In the genomic region with DNA sequence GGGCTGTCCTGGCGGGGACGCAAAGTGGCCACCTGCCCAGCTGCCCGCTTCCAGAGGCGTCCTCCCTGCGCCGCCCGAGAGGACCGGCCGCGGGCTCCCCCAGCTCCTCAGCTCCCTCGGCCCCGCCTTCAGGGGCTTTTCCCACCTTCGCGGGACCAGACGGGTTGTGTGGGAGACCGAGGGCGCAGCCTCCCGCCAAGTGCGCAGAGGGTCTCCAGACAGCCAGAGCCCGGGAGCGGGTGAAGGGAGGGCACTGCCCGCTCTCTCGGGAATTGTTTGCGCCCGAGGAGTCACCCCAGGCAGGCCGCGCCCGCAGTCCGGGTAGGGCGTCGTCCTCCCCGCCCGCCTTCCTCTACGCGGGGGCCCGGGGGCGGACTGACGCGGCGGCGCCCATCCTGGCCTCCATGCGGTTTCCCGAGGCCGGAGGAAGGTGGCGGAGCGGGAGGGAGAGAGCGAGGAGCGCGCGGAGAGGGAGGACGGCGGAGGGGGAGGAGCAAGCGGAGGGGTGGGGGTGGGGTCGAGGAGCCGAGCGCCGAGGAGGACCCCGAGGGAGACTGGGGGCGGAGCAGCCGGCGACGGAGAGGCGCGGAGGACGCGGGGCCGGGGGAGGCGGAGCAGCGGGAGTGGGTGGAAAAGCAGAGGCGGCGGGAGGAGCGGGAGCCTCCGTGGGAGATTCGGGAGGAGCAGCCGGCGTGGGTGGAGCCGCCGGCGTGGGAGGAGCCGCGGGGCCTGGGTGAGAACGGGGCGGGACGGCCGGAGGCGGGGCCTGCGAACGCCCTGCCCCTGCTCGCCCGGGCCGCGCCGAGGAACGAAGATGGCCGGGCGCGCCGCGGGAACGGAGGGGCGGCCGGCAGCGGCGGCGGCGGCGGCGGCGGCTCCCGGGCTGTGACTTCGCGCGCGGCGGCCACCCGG, we compare ENCODE assay signal across 1 cellular context.
TF ChIP-seq lines count a peak whose summit lies in the region.

No MANE protein-coding gene starts in this region.

TF ChIP-seq in HepG2, 621 proteins besides CTCF, POLR2A, EP300 and RAD21 (continued from another document):
- TF ChIP-seq, protein P1, sequence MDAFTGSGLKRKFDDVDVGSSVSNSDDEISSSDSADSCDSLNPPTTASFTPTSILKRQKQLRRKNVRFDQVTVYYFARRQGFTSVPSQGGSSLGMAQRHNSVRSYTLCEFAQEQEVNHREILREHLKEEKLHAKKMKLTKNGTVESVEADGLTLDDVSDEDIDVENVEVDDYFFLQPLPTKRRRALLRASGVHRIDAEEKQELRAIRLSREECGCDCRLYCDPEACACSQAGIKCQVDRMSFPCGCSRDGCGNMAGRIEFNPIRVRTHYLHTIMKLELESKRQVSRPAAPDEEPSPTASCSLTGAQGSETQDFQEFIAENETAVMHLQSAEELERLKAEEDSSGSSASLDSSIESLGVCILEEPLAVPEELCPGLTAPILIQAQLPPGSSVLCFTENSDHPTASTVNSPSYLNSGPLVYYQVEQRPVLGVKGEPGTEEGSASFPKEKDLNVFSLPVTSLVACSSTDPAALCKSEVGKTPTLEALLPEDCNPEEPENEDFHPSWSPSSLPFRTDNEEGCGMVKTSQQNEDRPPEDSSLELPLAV (CRISPR knock-in tag; conservative IDR thresholded peaks at IDR 0.05; ENCODE audit: low read depth), result no peak
- TF ChIP-seq SETDB1 (CRISPR knock-in tag; IDR thresholded peaks at IDR 0.05; ENCODE audit: borderline replicate concordance) (no peak), ZNF879 (CRISPR knock-in tag; IDR thresholded peaks at IDR 0.05) (no peak), GPN1 (CRISPR knock-in tag; IDR thresholded peaks at IDR 0.05; ENCODE audit: borderline replicate concordance) (no peak), TBX3 (IDR thresholded peaks at IDR 0.05; ENCODE audit: borderline replicate concordance) (no peak), ZSCAN21 (CRISPR knock-in tag; IDR thresholded peaks at IDR 0.05; ENCODE audit: borderline replicate concordance) (no peak), ZNF235 (CRISPR knock-in tag; IDR thresholded peaks at IDR 0.05; ENCODE audit: borderline replicate concordance) (no peak), SP4 (CRISPR knock-in tag; IDR thresholded peaks at IDR 0.05) (0 out of 2 replicates have a peak, but pooled peaks have one; percentile 31), SRY (CRISPR knock-in tag; IDR thresholded peaks at IDR 0.05) (no peak), ZNF766 (CRISPR knock-in tag; IDR thresholded peaks at IDR 0.05; ENCODE audit: borderline replicate concordance) (no peak), MZF1 (CRISPR knock-in tag; IDR thresholded peaks at IDR 0.05; ENCODE audit: borderline replicate concordance) (no peak), HNRNPLL (IDR thresholded peaks at IDR 0.05; ENCODE audit: low read depth, low read length, poor library complexity, severe bottlenecking) (peak; percentile 92), EZH2 (conservative IDR thresholded peaks at IDR 0.05; ENCODE audit: low read depth, low read length) (no peak), ZNF263 (CRISPR knock-in tag; IDR thresholded peaks at IDR 0.05) (peak; percentile 98), ZNF644 (CRISPR knock-in tag; IDR thresholded peaks at IDR 0.05; ENCODE audit: low read depth) (no peak), HNRNPK (IDR thresholded peaks at IDR 0.05; ENCODE audit: low read depth, low read length, poor library complexity, severe bottlenecking) (peak; percentile 73), ZSCAN9 (CRISPR knock-in tag; IDR thresholded peaks at IDR 0.05; ENCODE audit: borderline replicate concordance) (no peak), ZNF629 (CRISPR knock-in tag; conservative IDR thresholded peaks at IDR 0.05) (no peak), NRL (CRISPR knock-in tag; IDR thresholded peaks at IDR 0.05; ENCODE audit: borderline replicate concordance) (no peak; the same call in 1 of the 2 replicates), GFI1 (CRISPR knock-in tag; IDR thresholded peaks at IDR 0.05; ENCODE audit: borderline replicate concordance) (no peak), YEATS2 (CRISPR knock-in tag; IDR thresholded peaks at IDR 0.05; ENCODE audit: borderline replicate concordance) (no peak), ZC3H4 (CRISPR knock-in tag; IDR thresholded peaks at IDR 0.05; ENCODE audit: borderline replicate concordance) (no peak), ZNF709 (CRISPR knock-in tag; IDR thresholded peaks at IDR 0.05) (0 out of 2 replicates have a peak, but pooled peaks have one; percentile 57), NFKB2 (CRISPR knock-in tag; IDR thresholded peaks at IDR 0.05; ENCODE audit: borderline replicate concordance) (peak; percentile 43; the same call in 1 of the 2 replicates), ZNF501 (CRISPR knock-in tag; IDR thresholded peaks at IDR 0.05) (peak; percentile 35; the same call in 1 of the 2 replicates), NCOA5 (CRISPR knock-in tag; IDR thresholded peaks at IDR 0.05) (no peak)
- TF ChIP-seq, protein P2, sequence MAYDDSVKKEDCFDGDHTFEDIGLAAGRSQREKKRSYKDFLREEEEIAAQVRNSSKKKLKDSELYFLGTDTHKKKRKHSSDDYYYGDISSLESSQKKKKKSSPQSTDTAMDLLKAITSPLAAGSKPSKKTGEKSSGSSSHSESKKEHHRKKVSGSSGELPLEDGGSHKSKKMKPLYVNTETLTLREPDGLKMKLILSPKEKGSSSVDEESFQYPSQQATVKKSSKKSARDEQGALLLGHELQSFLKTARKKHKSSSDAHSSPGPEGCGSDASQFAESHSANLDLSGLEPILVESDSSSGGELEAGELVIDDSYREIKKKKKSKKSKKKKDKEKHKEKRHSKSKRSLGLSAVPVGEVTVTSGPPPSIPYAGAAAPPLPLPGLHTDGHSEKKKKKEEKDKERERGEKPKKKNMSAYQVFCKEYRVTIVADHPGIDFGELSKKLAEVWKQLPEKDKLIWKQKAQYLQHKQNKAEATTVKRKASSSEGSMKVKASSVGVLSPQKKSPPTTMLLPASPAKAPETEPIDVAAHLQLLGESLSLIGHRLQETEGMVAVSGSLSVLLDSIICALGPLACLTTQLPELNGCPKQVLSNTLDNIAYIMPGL (CRISPR knock-in tag; IDR thresholded peaks at IDR 0.05; ENCODE audit: borderline replicate concordance in 1 of 2, low read depth in 1 of 2), result peak; percentile 22 to 45; a peak in 1 of 4 replicates
- TF ChIP-seq, protein P3, sequence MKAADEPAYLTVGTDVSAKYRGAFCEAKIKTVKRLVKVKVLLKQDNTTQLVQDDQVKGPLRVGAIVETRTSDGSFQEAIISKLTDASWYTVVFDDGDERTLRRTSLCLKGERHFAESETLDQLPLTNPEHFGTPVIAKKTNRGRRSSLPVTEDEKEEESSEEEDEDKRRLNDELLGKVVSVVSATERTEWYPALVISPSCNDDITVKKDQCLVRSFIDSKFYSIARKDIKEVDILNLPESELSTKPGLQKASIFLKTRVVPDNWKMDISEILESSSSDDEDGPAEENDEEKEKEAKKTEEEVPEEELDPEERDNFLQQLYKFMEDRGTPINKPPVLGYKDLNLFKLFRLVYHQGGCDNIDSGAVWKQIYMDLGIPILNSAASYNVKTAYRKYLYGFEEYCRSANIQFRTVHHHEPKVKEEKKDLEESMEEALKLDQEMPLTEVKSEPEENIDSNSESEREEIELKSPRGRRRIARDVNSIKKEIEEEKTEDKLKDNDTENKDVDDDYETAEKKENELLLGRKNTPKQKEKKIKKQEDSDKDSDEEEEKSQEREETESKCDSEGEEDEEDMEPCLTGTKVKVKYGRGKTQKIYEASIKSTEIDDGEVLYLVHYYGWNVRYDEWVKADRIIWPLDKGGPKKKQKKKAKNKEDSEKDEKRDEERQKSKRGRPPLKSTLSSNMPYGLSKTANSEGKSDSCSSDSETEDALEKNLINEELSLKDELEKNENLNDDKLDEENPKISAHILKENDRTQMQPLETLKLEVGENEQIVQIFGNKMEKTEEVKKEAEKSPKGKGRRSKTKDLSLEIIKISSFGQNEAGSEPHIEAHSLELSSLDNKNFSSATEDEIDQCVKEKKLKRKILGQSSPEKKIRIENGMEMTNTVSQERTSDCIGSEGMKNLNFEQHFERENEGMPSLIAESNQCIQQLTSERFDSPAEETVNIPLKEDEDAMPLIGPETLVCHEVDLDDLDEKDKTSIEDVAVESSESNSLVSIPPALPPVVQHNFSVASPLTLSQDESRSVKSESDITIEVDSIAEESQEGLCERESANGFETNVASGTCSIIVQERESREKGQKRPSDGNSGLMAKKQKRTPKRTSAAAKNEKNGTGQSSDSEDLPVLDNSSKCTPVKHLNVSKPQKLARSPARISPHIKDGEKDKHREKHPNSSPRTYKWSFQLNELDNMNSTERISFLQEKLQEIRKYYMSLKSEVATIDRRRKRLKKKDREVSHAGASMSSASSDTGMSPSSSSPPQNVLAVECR (CRISPR knock-in tag; IDR thresholded peaks at IDR 0.05; ENCODE audit: borderline replicate concordance), result peak; percentile 47; the same call in 1 of the 2 replicates
